ENCODE assay signal across 8 cellular contexts in the genomic region with DNA sequence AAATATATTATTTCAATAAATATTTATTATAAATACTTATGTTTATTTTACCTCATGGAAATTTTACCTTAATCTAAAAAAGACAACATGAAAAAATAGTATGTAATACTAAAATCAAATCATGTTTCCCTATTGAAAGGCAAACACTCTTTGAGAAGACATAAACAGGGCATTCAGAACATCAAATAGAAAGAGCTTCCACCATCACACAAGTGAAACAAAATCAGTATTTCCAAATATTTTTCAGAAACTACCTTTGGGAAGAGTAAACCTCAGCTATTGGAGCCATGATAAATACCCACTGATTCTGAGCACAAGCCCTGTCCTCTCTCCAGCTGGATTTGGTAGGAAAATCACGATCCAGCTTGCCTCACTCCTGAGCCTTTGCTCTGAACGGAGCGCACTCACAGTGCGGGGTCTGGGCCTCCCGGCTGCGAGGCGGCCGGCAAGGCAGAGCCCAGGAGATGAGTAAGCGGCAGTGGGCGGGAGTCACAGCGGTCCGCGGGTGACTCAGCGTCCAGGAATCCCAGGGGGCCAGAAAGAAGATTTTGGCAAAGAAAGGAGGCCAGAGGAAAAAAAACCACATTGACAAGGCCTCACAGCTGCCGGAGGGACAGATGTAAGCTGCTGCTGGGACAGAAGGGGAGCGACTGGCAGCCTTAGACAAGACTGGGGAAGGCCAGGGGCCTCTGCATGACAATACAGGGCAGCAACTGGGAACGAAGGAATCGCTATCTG. TPM values are rescaled to one million over a fixed set of nuclear protein-coding genes. Genes with fewer than 3 reads are reported as not detected.
A peak's percentile ranks its signal among the peaks of the same experiment; 100 is the strongest.
DNase-seq lines count a peak whose midpoint lies in the region; ATAC-seq, FAIRE-seq and TF ChIP-seq lines count a peak whose summit lies in the region.

No MANE protein-coding gene starts in this region.

- FAIRE-seq in GM12892 (lab: Jason Lieb, UNC), result peak; percentile 86

- peak overlapping the region in 2 of 4 donors; percentile 4 to 5 for H3K4me3 ChIP-seq in transverse colon

- 24 to 39% methylated on average over 8 to 18 of the region's 18 CpGs for WGBS in transverse colon (ENCODE audit: low coverage in 1 of 2), 2 donors

- H3K27ac Mint-ChIP-seq in nephron, result peak overlapping the region; percentile 54 to 84 (median 80)

- in situ Hi-C loops in transverse colon (cut with MboI; ENCODE audit: low pct_ligation_motif_present in 1 of 4, low pct_unique_long_range_greater_than_20kb in 1 of 4, low sequenced_read_pairs in 3 of 4), result no loop called here

- TF ChIP-seq POLR2A in GM12892 (IDR thresholded peaks at IDR 0.05; ENCODE audit: low read depth, low read length) (no peak), transverse colon (IDR thresholded peaks at IDR 0.05) (peak; percentile 35)

- DNase-seq in GM12892 (ENCODE audit: insufficient read length), result no peak
- peak; percentile 53 for DNase-seq in GOT3 (lab: John Stamatoyannopoulos, UW)
- peak; percentile 63 for DNase-seq in activated CD8-positive, alpha-beta memory T cell treated with anti-CD3 and anti-CD28 coated beads for 24 hours
- peak; percentile 77 to 85 for DNase-seq in foreskin keratinocyte
- DNase-seq in transverse colon, result peak; percentile 73
- DNase-seq in NCI-H1694 (lab: John Stamatoyannopoulos, UW), result no peak

- H3K36me3 ChIP-seq in transverse colon, result no peaks in the 10 kb centered on the region

- H3K27me3 Mint-ChIP-seq in nephron (ENCODE audit: low read depth), result peaks cover 6% of the 10 kb centered on the region

- H3K4me1 Mint-ChIP-seq in nephron, result peaks cover 18% of the 10 kb centered on the region

- peak; percentile 92 for TF ChIP-seq EP300 in Ishikawa (IDR thresholded peaks at IDR 0.05; ENCODE audit: borderline replicate concordance)
- TF ChIP-seq EP300 in transverse colon (IDR thresholded peaks at IDR 0.05; ENCODE audit: low read depth), result no peak

- peak overlapping the region; percentile 52 to 65 (median 57) for H3K4me3 Mint-ChIP-seq in nephron

- no peaks in the 10 kb centered on the region for H3K36me3 Mint-ChIP-seq in nephron (ENCODE audit: low read depth)

- H3K4me1 ChIP-seq in foreskin keratinocyte (peaks cover 15% of the 10 kb centered on the region), transverse colon (peaks cover 0 to 10% (median 0%) of the 10 kb centered on the region in 4 donors)

- H3K9me3 ChIP-seq in transverse colon, result no peaks in the 10 kb centered on the region

- peak; percentile 99 for ATAC-seq in foreskin keratinocyte

- intact Hi-C loops in transverse colon (cut with DNase I; ENCODE audit: low total_unique reads), result no loop called here

- H3K27me3 ChIP-seq in foreskin keratinocyte (no peaks in the 10 kb centered on the region), transverse colon (no peaks in the 10 kb centered on the region)

- peak overlapping the region; percentile 39 for H3K27ac ChIP-seq in foreskin keratinocyte
- H3K27ac ChIP-seq in transverse colon, result peak overlapping the region; percentile 64 to 80 (median 75)

- peak; percentile 25; the same call in 1 of the 2 replicates for TF ChIP-seq RAD21 in Ishikawa (IDR thresholded peaks at IDR 0.05; ENCODE audit: low read depth)

- TF ChIP-seq CTCF in foreskin keratinocyte (conservative IDR thresholded peaks at IDR 0.05) (no peak), nephron (IDR thresholded peaks at IDR 0.05; ENCODE audit: unreplicated experiment in 3 of 3) (no peak), transverse colon (IDR thresholded peaks at IDR 0.05) (no peak)

- peaks cover 4% of the 10 kb centered on the region for H3K9me3 Mint-ChIP-seq in nephron

TF ChIP-seq in Ishikawa, 13 proteins besides CTCF, POLR2A, EP300 and RAD21:
- TF ChIP-seq, protein P1, sequence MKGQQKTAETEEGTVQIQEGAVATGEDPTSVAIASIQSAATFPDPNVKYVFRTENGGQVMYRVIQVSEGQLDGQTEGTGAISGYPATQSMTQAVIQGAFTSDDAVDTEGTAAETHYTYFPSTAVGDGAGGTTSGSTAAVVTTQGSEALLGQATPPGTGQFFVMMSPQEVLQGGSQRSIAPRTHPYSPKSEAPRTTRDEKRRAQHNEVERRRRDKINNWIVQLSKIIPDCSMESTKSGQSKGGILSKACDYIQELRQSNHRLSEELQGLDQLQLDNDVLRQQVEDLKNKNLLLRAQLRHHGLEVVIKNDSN (IDR thresholded peaks at IDR 0.05), result no peak
- TF ChIP-seq YY1 (IDR thresholded peaks at IDR 0.05; ENCODE audit: low read depth), result peak; percentile 51
- TF ChIP-seq FOXM1 (IDR thresholded peaks at IDR 0.05; ENCODE audit: borderline replicate concordance, low read depth), result peak; percentile 73; the same call in 1 of the 2 replicates
- TF ChIP-seq CREB1 (IDR thresholded peaks at IDR 0.05; ENCODE audit: low read depth), result no peak; the same call in 1 of the 2 replicates
- peak; percentile 41; the same call in 1 of the 2 replicates for TF ChIP-seq CEBPB (IDR thresholded peaks at IDR 0.05)
- TF ChIP-seq, protein P2, sequence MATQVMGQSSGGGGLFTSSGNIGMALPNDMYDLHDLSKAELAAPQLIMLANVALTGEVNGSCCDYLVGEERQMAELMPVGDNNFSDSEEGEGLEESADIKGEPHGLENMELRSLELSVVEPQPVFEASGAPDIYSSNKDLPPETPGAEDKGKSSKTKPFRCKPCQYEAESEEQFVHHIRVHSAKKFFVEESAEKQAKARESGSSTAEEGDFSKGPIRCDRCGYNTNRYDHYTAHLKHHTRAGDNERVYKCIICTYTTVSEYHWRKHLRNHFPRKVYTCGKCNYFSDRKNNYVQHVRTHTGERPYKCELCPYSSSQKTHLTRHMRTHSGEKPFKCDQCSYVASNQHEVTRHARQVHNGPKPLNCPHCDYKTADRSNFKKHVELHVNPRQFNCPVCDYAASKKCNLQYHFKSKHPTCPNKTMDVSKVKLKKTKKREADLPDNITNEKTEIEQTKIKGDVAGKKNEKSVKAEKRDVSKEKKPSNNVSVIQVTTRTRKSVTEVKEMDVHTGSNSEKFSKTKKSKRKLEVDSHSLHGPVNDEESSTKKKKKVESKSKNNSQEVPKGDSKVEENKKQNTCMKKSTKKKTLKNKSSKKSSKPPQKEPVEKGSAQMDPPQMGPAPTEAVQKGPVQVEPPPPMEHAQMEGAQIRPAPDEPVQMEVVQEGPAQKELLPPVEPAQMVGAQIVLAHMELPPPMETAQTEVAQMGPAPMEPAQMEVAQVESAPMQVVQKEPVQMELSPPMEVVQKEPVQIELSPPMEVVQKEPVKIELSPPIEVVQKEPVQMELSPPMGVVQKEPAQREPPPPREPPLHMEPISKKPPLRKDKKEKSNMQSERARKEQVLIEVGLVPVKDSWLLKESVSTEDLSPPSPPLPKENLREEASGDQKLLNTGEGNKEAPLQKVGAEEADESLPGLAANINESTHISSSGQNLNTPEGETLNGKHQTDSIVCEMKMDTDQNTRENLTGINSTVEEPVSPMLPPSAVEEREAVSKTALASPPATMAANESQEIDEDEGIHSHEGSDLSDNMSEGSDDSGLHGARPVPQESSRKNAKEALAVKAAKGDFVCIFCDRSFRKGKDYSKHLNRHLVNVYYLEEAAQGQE (IDR thresholded peaks at IDR 0.05; ENCODE audit: low read depth), result no peak
- peak; percentile 84 for TF ChIP-seq EGR1 (IDR thresholded peaks at IDR 0.05)
- TF ChIP-seq TAF1 (IDR thresholded peaks at IDR 0.05; ENCODE audit: low read depth), result no peak
- TF ChIP-seq TCF12 (IDR thresholded peaks at IDR 0.05; ENCODE audit: low read depth), result peak; percentile 95
- peak; percentile 85 for TF ChIP-seq NFIC (IDR thresholded peaks at IDR 0.05)
- TF ChIP-seq ZBTB7A (IDR thresholded peaks at IDR 0.05; ENCODE audit: low read depth), result peak; percentile 89; the same call in 1 of the 2 replicates
- TF ChIP-seq, protein P3, sequence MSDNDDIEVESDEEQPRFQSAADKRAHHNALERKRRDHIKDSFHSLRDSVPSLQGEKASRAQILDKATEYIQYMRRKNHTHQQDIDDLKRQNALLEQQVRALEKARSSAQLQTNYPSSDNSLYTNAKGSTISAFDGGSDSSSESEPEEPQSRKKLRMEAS (IDR thresholded peaks at IDR 0.05), result peak; percentile 62
- peak; percentile 94 for TF ChIP-seq TEAD4 (IDR thresholded peaks at IDR 0.05)
TF ChIP-seq in Ishikawa: peak in this region for 9.

RNA-seq across cellular contexts. Expression of gene ANXA5, which starts 14.7 kb away (rescaled TPM):
- 144 TPM for polyA plus RNA-seq in GM12892 (2012; ENCODE audit: missing spikeins)
- total RNA-seq in foreskin keratinocyte (445 and 484 TPM in 2 replicates), transverse colon (100 to 1,000 TPM in 2 of 4 donors, 10 to 100 TPM in 2; 62.7 to 196 (median 135) TPM)
- polyA plus RNA-seq in foreskin keratinocyte, result 393 and 397 TPM in 2 replicates

RNA-seq across cellular contexts. Expression of gene SMIM43, which starts 53.5 kb away (rescaled TPM):
- not detected for polyA plus RNA-seq in GM12892 (2012; ENCODE audit: missing spikeins)
- not detected in 2 replicates for total RNA-seq in foreskin keratinocyte
- 0.02 TPM in 1 of 2 replicates, not detected in the other for polyA plus RNA-seq in foreskin keratinocyte
- under 1 TPM in 1 of 4 donors, not detected in 3; 0.27 TPM for total RNA-seq in transverse colon

Comparison
In these comparisons a context has a peak if more than half of its experiments do, and no peak if none do; other contexts are left out.
1. DNase-seq: peak in GOT3 (single experiment), activated CD8-positive, alpha-beta memory T cell treated with anti-CD3 and anti-CD28 coated beads for 24 hours (single experiment), foreskin keratinocyte (2 of 2) and transverse colon (single experiment); none in GM12892 (single experiment) and NCI-H1694 (single experiment).